2 cellular contexts compared by ENCODE assay signal in genomic region chr19:37790244-37790925, GRCh38.
TF ChIP-seq lines count a peak whose summit lies in the region.

No MANE protein-coding gene starts in this region.

TF ChIP-seq in GM23338, 12 proteins besides CTCF, POLR2A, EP300 and RAD21 (continued from another document):
- TF ChIP-seq ZNF462 (CRISPR knock-in tag; IDR thresholded peaks at IDR 0.05) (no peak), EZH2 (IDR thresholded peaks at IDR 0.05; ENCODE audit: low read depth, unreplicated experiment) (no peak), ZNF331 (CRISPR knock-in tag; IDR thresholded peaks at IDR 0.05; ENCODE audit: low read depth) (no peak), CREB1 (CRISPR knock-in tag; IDR thresholded peaks at IDR 0.05; ENCODE audit: low read depth) (no peak), STAT1 (IDR thresholded peaks at IDR 0.05; ENCODE audit: unreplicated experiment) (no peak)

TF ChIP-seq in WTC11, 78 proteins besides CTCF, POLR2A, EP300 and RAD21 (continued from another document):
- TF ChIP-seq, protein P1, sequence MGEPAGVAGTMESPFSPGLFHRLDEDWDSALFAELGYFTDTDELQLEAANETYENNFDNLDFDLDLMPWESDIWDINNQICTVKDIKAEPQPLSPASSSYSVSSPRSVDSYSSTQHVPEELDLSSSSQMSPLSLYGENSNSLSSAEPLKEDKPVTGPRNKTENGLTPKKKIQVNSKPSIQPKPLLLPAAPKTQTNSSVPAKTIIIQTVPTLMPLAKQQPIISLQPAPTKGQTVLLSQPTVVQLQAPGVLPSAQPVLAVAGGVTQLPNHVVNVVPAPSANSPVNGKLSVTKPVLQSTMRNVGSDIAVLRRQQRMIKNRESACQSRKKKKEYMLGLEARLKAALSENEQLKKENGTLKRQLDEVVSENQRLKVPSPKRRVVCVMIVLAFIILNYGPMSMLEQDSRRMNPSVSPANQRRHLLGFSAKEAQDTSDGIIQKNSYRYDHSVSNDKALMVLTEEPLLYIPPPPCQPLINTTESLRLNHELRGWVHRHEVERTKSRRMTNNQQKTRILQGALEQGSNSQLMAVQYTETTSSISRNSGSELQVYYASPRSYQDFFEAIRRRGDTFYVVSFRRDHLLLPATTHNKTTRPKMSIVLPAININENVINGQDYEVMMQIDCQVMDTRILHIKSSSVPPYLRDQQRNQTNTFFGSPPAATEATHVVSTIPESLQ (CRISPR knock-in tag; IDR thresholded peaks at IDR 0.05): no peak
- TF ChIP-seq ERG (CRISPR knock-in tag; IDR thresholded peaks at IDR 0.05) (no peak), NFE2L1 (CRISPR knock-in tag; IDR thresholded peaks at IDR 0.05) (no peak), NFYB (CRISPR knock-in tag; conservative IDR thresholded peaks at IDR 0.05; ENCODE audit: low read depth) (no peak)
TF ChIP-seq in WTC11: peak in this region for 0.
